In the genomic region with DNA sequence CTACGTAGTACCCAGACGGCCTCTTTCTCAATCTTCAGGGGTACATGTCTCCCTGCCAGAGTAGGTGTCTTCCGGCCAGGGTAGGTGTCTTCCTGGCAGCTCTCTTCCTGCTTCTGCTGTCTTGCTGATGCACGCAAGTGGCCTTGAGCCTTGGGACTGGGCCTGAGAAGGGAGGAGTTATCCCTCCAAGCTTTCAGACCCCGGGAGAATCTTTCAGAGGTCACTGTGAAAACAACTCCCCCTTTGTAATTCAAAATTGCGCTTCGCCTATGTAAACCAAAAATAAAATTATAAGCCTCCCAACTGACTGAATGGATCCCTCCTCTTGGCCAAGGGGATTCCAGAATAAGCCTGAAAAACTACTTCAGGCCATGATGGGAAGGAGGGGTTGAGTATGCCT, we compare ENCODE assay signal across 9 cellular contexts.
"Had no signal": no experiment of that assay in that cellular context is flagged by ENCODE, and none has a peak within 500 bp of the region (broad histone marks: within the 10 kb centered on the region; RNA-seq: fewer than 3 reads in every experiment).

No MANE protein-coding gene starts in this region.

- H3K27ac Mint-ChIP-seq: H9, HFFc6, IgD-negative memory B cell had no signal

- H3K9me3 Mint-ChIP-seq: HFFc6 had no signal

- H3K4me2 ChIP-seq: KMS-11 had no signal

- DNase-seq: GOT3, H9, HFFc6, KBM-7 had no signal

- H3K4me1 Mint-ChIP-seq: IgD-negative memory B cell had no signal

- ATAC-seq: HCT116 had no signal

- FAIRE-seq: H54, HTR-8/SVneo had no signal

- H3K36me3 Mint-ChIP-seq: IgD-negative memory B cell had no signal

- H3K9ac ChIP-seq: KMS-11 had no signal

- H3K27ac ChIP-seq: KMS-11 had no signal

- H3K4me3 Mint-ChIP-seq: H9, HFFc6, IgD-negative memory B cell had no signal
